In genomic region chr4:164413743-164414142, GRCh38 we compare ENCODE assay signal across 24 cellular contexts.
"Had no signal": no experiment of that assay in that cellular context is flagged by ENCODE, and none has a peak within 500 bp of the region (broad histone marks: within the 10 kb centered on the region; RNA-seq: fewer than 3 reads in every experiment).

No MANE protein-coding gene starts in this region.

- H3K4me3 ChIP-seq: stomach, suprapubic skin, testis, thoracic aorta, thyroid gland, tibial artery, tibial nerve, transverse colon, upper lobe of left lung, upper lobe of right lung, uterus, vagina had no signal

- H3K9me3 ChIP-seq: suprapubic skin, testis, thoracic aorta, thyroid gland, tibial artery, transverse colon, upper lobe of left lung, upper lobe of right lung, uterus, vagina had no signal

- DNase-seq: stimulated activated CD4-positive, alpha-beta T cell treated with anti-CD3 and anti-CD28 coated beads, Interleukin-2, amount 100 ng/mL, for 48 hours; stimulated activated CD4-positive, alpha-beta T cell treated with anti-CD3 and anti-CD28 coated beads, Interleukin-4, amount 100 ng/mL, for 1 hour; stimulated activated CD4-positive, alpha-beta T cell treated with anti-CD3 and anti-CD28 coated beads, Interleukin-4, amount 100 ng/mL, for 24 hours; stimulated activated CD4-positive, alpha-beta T cell treated with anti-CD3 and anti-CD28 coated beads, Interleukin-4, amount 100 ng/mL, for 4 hours; stimulated activated CD8-positive, alpha-beta memory T cell treated with anti-CD3 and anti-CD28 coated beads, Interleukin-4, amount 100 ng/mL, for 48 hours; stimulated activated naive B cell treated with anti-CD40 and anti-IgM and Interleukin-4, amounts not matched to agents 10 μg/mL and 1 μg/mL and 100 μg/mL, for 72 hours; stimulated activated naive CD4-positive, alpha-beta T cell; stimulated activated naive CD4-positive, alpha-beta T cell treated with Interleukin-2 at 50 U/mL for 16 hours; stimulated activated naive CD8-positive, alpha-beta T cell treated with anti-CD3 and anti-CD28 coated beads, Interleukin-15, amount 100 ng/mL, for 72 hours; stimulated activated naive CD8-positive, alpha-beta T cell treated with anti-CD3 and anti-CD28 coated beads, Interleukin-15, Interleukin-2, amounts not matched to agents 100 U/mL and 50 U/mL, for 24 hours; stomach; substantia nigra; testis; thyroid gland; tibial artery; transverse colon; trophoblast cell; upper lobe of left lung; upper lobe of right lung; uterus had no signal

- H3K27me3 ChIP-seq: stomach, suprapubic skin, testis, thyroid gland, tibial artery, tibial nerve, transverse colon, upper lobe of left lung, upper lobe of right lung, uterus, vagina had no signal

- H3K36me3 ChIP-seq: stomach, suprapubic skin, thoracic aorta, thyroid gland, tibial artery, tibial nerve, transverse colon, upper lobe of left lung, upper lobe of right lung, uterus, vagina had no signal

- H3K27ac ChIP-seq: stomach, suprapubic skin, testis, thoracic aorta, thyroid gland, tibial artery, tibial nerve, transverse colon, upper lobe of left lung, upper lobe of right lung, uterus, vagina had no signal
